ENCODE assay signal across 36 cellular contexts in the genomic region with DNA sequence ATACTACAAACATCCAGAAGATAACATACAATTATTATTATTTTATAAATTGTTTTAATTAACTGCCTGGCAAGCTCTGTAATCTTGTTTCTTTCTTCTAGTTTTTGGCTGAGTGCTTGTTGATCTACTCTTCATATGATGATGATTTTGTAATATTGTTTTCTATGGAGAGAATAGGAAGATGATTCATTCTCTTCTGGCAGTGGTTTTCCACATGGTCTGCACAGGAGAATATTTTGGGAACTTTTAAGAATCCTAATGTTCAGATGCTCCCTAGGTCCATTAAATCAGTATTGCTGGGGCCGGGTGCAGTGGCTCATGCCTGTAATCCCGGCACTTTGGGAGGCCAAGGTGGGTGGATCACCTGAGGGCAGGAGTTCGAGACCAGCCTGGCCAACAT. TPM values are rescaled to one million over a fixed set of nuclear protein-coding genes. Genes with fewer than 3 reads are reported as not detected.
"Had no signal": no experiment of that assay in that cellular context is flagged by ENCODE, and none has a peak within 500 bp of the region (broad histone marks: within the 10 kb centered on the region; RNA-seq: fewer than 3 reads in every experiment).

No MANE protein-coding gene starts in this region.

- H3K36me3 Mint-ChIP-seq: activated CD4-positive, alpha-beta memory T cell treated with anti-CD3 and anti-CD28 coated beads for 36 hours; activated CD8-positive, alpha-beta memory T cell treated with anti-CD3 and anti-CD28 coated beads, Interleukin-2, amount 10 ng/mL, durations not matched to agents 7 days and 5 days; activated naive CD4-positive, alpha-beta T cell treated with anti-CD3 and anti-CD28 coated beads, Interleukin-2, amount 50 U/mL, for 24 hours; activated naive CD8-positive, alpha-beta T cell treated with anti-CD3 and anti-CD28 coated beads for 36 hours had no signal

- H3K27me3 Mint-ChIP-seq: activated CD4-positive, alpha-beta T cell treated with anti-CD3 and anti-CD28 coated beads, Interleukin-2, amount 10 ng/mL, durations not matched to agents 24 days and 14 days; activated CD8-positive, alpha-beta memory T cell treated with anti-CD3 and anti-CD28 coated beads, Interleukin-2, amount 10 ng/mL, durations not matched to agents 7 days and 5 days; activated naive CD8-positive, alpha-beta T cell treated with anti-CD3 and anti-CD28 coated beads for 36 hours; T-helper 17 cell had no signal

- H3K4me3 ChIP-seq: adrenal gland, ascending aorta, esophagus muscularis mucosa had no signal

- H3K27ac Mint-ChIP-seq: activated CD4-positive, alpha-beta memory T cell treated with anti-CD3 and anti-CD28 coated beads for 36 hours; activated CD4-positive, alpha-beta T cell treated with anti-CD3 and anti-CD28 coated beads for 36 hours; activated CD4-positive, alpha-beta T cell treated with anti-CD3 and anti-CD28 coated beads, Interleukin-2, amount 10 ng/mL, durations not matched to agents 24 days and 14 days; activated CD8-positive, alpha-beta memory T cell treated with anti-CD3 and anti-CD28 coated beads, Interleukin-2, amount 10 ng/mL, durations not matched to agents 7 days and 5 days; activated CD8-positive, alpha-beta T cell treated with anti-CD3 and anti-CD28 coated beads, Interleukin-2, amount 10 ng/mL, durations not matched to agents 7 days and 5 days; activated naive CD4-positive, alpha-beta T cell treated with anti-CD3 and anti-CD28 coated beads for 36 hours; activated naive CD4-positive, alpha-beta T cell treated with anti-CD3 and anti-CD28 coated beads, Interleukin-2, amount 50 U/mL, for 24 hours; activated naive CD8-positive, alpha-beta T cell treated with anti-CD3 and anti-CD28 coated beads for 36 hours; activated naive CD8-positive, alpha-beta T cell treated with anti-CD3 and anti-CD28 coated beads, Interleukin-2, amount 50 U/mL, for 24 hours; activated T-helper 1 cell treated with anti-CD3 and anti-CD28 coated beads, Interleukin-12 subunit alpha, Interleukin-12 subunit beta, Interleukin-2, Interleukin-4 antibody, amounts not matched to agents 30 ng/mL and 10 ng/mL and 1 ng/mL, durations not matched to agents 14 hours and 24 hours and 36 hours; activated T-helper 2 cell treated with anti-CD3 and anti-CD28 coated beads, Interferon-gamma antibody, Interleukin-2, Interleukin-4, amounts not matched to agents 10 μg/mL and 5 μg/mL and 100 μg/mL, durations not matched to agents 14 hours and 24 hours and 36 hours; effector memory CD8-positive, alpha-beta T cell; T-helper 17 cell; T-helper 2 cell treated with Interferon-gamma antibody and Interleukin-4, amounts not matched to agents 5 μg/mL and 100 μg/mL, for 36 hours had no signal

- H3K27me3 ChIP-seq: adrenal gland, ascending aorta, esophagus muscularis mucosa had no signal

- H3K9me3 ChIP-seq: adrenal gland, ascending aorta, esophagus muscularis mucosa had no signal

- H3K27ac ChIP-seq: adrenal gland, ascending aorta, esophagus muscularis mucosa had no signal

- H3K36me3 ChIP-seq: adrenal gland, ascending aorta, esophagus muscularis mucosa had no signal

- DNase-seq: activated CD4-positive, alpha-beta memory T cell treated with anti-CD3 and anti-CD28 coated beads for 36 hours; activated CD4-positive, alpha-beta T cell treated with anti-CD3 and anti-CD28 coated beads for 36 hours; activated CD4-positive, alpha-beta T cell treated with anti-CD3 and anti-CD28 coated beads, Interleukin-2, amount 10 ng/mL, durations not matched to agents 24 days and 14 days; activated CD4-positive, CD25-positive, alpha-beta regulatory T cell; activated CD4-positive, CD25-positive, alpha-beta regulatory T cell treated with anti-CD3 and anti-CD28 coated beads, Interleukin-2, amount 50 U/mL, for 72 hours; activated CD8-positive, alpha-beta memory T cell treated with anti-CD3 and anti-CD28 coated beads, Interleukin-2, amount 10 ng/mL, durations not matched to agents 7 days and 5 days; activated CD8-positive, alpha-beta memory T cell treated with anti-CD3 and anti-CD28 coated beads, Interleukin-2, amount 50 U/mL, for 4 hours; activated CD8-positive, alpha-beta T cell treated with anti-CD3 and anti-CD28 coated beads, Interleukin-2, amount 10 ng/mL, durations not matched to agents 7 days and 5 days; activated effector memory CD4-positive, alpha-beta T cell treated with anti-CD3 and anti-CD28 coated beads, Interleukin-2, amount 50 U/mL, for 16 hours; activated naive CD4-positive, alpha-beta T cell treated with anti-CD3 and anti-CD28 coated beads for 36 hours; activated naive CD8-positive, alpha-beta T cell treated with anti-CD3 and anti-CD28 coated beads for 36 hours; activated naive CD8-positive, alpha-beta T cell treated with anti-CD3 and anti-CD28 coated beads, Interleukin-2, amount 50 U/mL, for 24 hours; activated T-cell treated with anti-CD3 and anti-CD28 coated beads, Interleukin-2, amount 50 U/mL, for 1 hour; activated T-cell treated with anti-CD3 and anti-CD28 coated beads, Interleukin-2, amount 50 U/mL, for 48 hours; adrenal gland; amygdala; cortex of kidney; dermis blood vessel endothelial cell; effector CD4-positive, alpha-beta T cell; effector memory CD8-positive, alpha-beta T cell; erythroblast; foreskin melanocyte; head of caudate nucleus; T-helper 1 cell; T-helper 17 cell; T1000 had no signal

- H3K4me1 ChIP-seq: adrenal gland, ascending aorta, esophagus muscularis mucosa had no signal

- H3K4me1 Mint-ChIP-seq: activated CD4-positive, alpha-beta T cell treated with anti-CD3 and anti-CD28 coated beads for 36 hours; activated CD4-positive, alpha-beta T cell treated with anti-CD3 and anti-CD28 coated beads, Interleukin-2, amount 10 ng/mL, durations not matched to agents 24 days and 14 days; activated CD8-positive, alpha-beta memory T cell treated with anti-CD3 and anti-CD28 coated beads, Interleukin-2, amount 10 ng/mL, durations not matched to agents 7 days and 5 days; activated naive CD4-positive, alpha-beta T cell treated with anti-CD3 and anti-CD28 coated beads, Interleukin-2, amount 50 U/mL, for 24 hours; activated naive CD8-positive, alpha-beta T cell treated with anti-CD3 and anti-CD28 coated beads for 36 hours; activated naive CD8-positive, alpha-beta T cell treated with anti-CD3 and anti-CD28 coated beads, Interleukin-2, amount 50 U/mL, for 24 hours; T-helper 17 cell had no signal

- H3K4me3 Mint-ChIP-seq: activated CD4-positive, alpha-beta memory T cell treated with anti-CD3 and anti-CD28 coated beads for 36 hours; activated CD4-positive, alpha-beta T cell treated with anti-CD3 and anti-CD28 coated beads for 36 hours; activated CD4-positive, alpha-beta T cell treated with anti-CD3 and anti-CD28 coated beads, Interleukin-2, amount 10 ng/mL, durations not matched to agents 24 days and 14 days; activated CD8-positive, alpha-beta memory T cell treated with anti-CD3 and anti-CD28 coated beads, Interleukin-2, amount 10 ng/mL, durations not matched to agents 7 days and 5 days; activated CD8-positive, alpha-beta T cell treated with anti-CD3 and anti-CD28 coated beads, Interleukin-2, amount 10 ng/mL, durations not matched to agents 7 days and 5 days; activated naive CD4-positive, alpha-beta T cell treated with anti-CD3 and anti-CD28 coated beads for 36 hours; activated naive CD4-positive, alpha-beta T cell treated with anti-CD3 and anti-CD28 coated beads, Interleukin-2, amount 50 U/mL, for 24 hours; activated naive CD8-positive, alpha-beta T cell treated with anti-CD3 and anti-CD28 coated beads for 36 hours; activated naive CD8-positive, alpha-beta T cell treated with anti-CD3 and anti-CD28 coated beads, Interleukin-2, amount 50 U/mL, for 24 hours; activated T-helper 1 cell treated with anti-CD3 and anti-CD28 coated beads, Interleukin-12 subunit alpha, Interleukin-12 subunit beta, Interleukin-2, Interleukin-4 antibody, amounts not matched to agents 30 ng/mL and 10 ng/mL and 1 ng/mL, durations not matched to agents 14 hours and 24 hours and 36 hours; brain; effector memory CD8-positive, alpha-beta T cell; T-helper 17 cell; T-helper 2 cell treated with Interferon-gamma antibody and Interleukin-4, amounts not matched to agents 5 μg/mL and 100 μg/mL, for 36 hours had no signal

- H3K9me3 Mint-ChIP-seq: activated CD4-positive, alpha-beta memory T cell treated with anti-CD3 and anti-CD28 coated beads for 36 hours; activated CD4-positive, alpha-beta T cell treated with anti-CD3 and anti-CD28 coated beads, Interleukin-2, amount 10 ng/mL, durations not matched to agents 24 days and 14 days; activated naive CD4-positive, alpha-beta T cell treated with anti-CD3 and anti-CD28 coated beads for 36 hours; activated naive CD4-positive, alpha-beta T cell treated with anti-CD3 and anti-CD28 coated beads, Interleukin-2, amount 50 U/mL, for 24 hours; activated naive CD8-positive, alpha-beta T cell treated with anti-CD3 and anti-CD28 coated beads for 36 hours; activated naive CD8-positive, alpha-beta T cell treated with anti-CD3 and anti-CD28 coated beads, Interleukin-2, amount 50 U/mL, for 24 hours; activated T-helper 1 cell treated with anti-CD3 and anti-CD28 coated beads, Interleukin-12 subunit alpha, Interleukin-12 subunit beta, Interleukin-2, Interleukin-4 antibody, amounts not matched to agents 30 ng/mL and 10 ng/mL and 1 ng/mL, durations not matched to agents 14 hours and 24 hours and 36 hours; activated T-helper 2 cell treated with anti-CD3 and anti-CD28 coated beads, Interferon-gamma antibody, Interleukin-2, Interleukin-4, amounts not matched to agents 10 μg/mL and 5 μg/mL and 100 μg/mL, durations not matched to agents 14 hours and 24 hours and 36 hours; brain; effector memory CD8-positive, alpha-beta T cell; T-helper 2 cell treated with Interferon-gamma antibody and Interleukin-4, amounts not matched to agents 5 μg/mL and 100 μg/mL, for 36 hours had no signal

RNA-seq across cellular contexts. Expression of a gene that starts 37.6 kb away (rescaled TPM):
- total RNA-seq: activated CD4-positive, alpha-beta memory T cell treated with anti-CD3 and anti-CD28 coated beads for 36 hours; activated CD4-positive, alpha-beta T cell treated with anti-CD3 and anti-CD28 coated beads for 36 hours; activated CD4-positive, alpha-beta T cell treated with anti-CD3 and anti-CD28 coated beads, Interleukin-2, amount 10 ng/mL, durations not matched to agents 24 days and 14 days; activated CD8-positive, alpha-beta memory T cell treated with anti-CD3 and anti-CD28 coated beads for 36 hours; activated CD8-positive, alpha-beta memory T cell treated with anti-CD3 and anti-CD28 coated beads, Interleukin-2, amount 10 ng/mL, durations not matched to agents 7 days and 5 days; activated CD8-positive, alpha-beta T cell treated with anti-CD3 and anti-CD28 coated beads, Interleukin-2, amount 10 ng/mL, durations not matched to agents 7 days and 5 days; activated naive CD4-positive, alpha-beta T cell treated with anti-CD3 and anti-CD28 coated beads for 36 hours; activated naive CD8-positive, alpha-beta T cell treated with anti-CD3 and anti-CD28 coated beads for 36 hours; activated T-helper 1 cell treated with anti-CD3 and anti-CD28 coated beads, Interleukin-12 subunit alpha, Interleukin-12 subunit beta, Interleukin-2, Interleukin-4 antibody, amounts not matched to agents 30 ng/mL and 10 ng/mL and 1 ng/mL, durations not matched to agents 14 hours and 24 hours and 36 hours; activated T-helper 2 cell treated with anti-CD3 and anti-CD28 coated beads, Interferon-gamma antibody, Interleukin-2, Interleukin-4, amounts not matched to agents 10 μg/mL and 5 μg/mL and 100 μg/mL, durations not matched to agents 14 hours and 24 hours and 36 hours; ascending aorta; bronchial epithelial cell; chondrocyte had no signal
